ENCODE assay signal across 13 cellular contexts in genomic region chr1:19343617-19344350, GRCh38.
"Had no signal": no experiment of that assay in that cellular context is flagged by ENCODE, and none has a peak within 500 bp of the region (broad histone marks: within the 10 kb centered on the region; RNA-seq: fewer than 3 reads in every experiment).

No MANE protein-coding gene starts in this region.

- H3K4me3 ChIP-seq: cardiac muscle cell, heart right ventricle, left lung, prostate gland, testis, upper lobe of left lung had no signal

- H3K27ac ChIP-seq: epithelial cell of prostate, left lung, testis, upper lobe of left lung had no signal

- H3K9ac ChIP-seq: SK-N-SH had no signal

- H3K4me2 ChIP-seq: SK-N-SH had no signal

- DNase-seq: amniotic stem cell, left lung, T1000 had no signal

- H3K36me3 Mint-ChIP-seq: activated naive CD4-positive, alpha-beta T cell treated with anti-CD3 and anti-CD28 coated beads, Interleukin-2, amount 50 U/mL, for 72 hours had no signal

- H3K9me3 ChIP-seq: heart right ventricle, left lung, prostate gland, SK-N-SH, testis, upper lobe of left lung had no signal

- H3K9me3 Mint-ChIP-seq: activated naive CD4-positive, alpha-beta T cell treated with anti-CD3 and anti-CD28 coated beads, Interleukin-2, amount 50 U/mL, for 72 hours; mesothelial cell of epicardium had no signal

- H3K27ac Mint-ChIP-seq: activated CD8-positive, alpha-beta T cell treated with anti-CD3 and anti-CD28 coated beads, Interleukin-2, amount 10 ng/mL, durations not matched to agents 7 days and 5 days; mesothelial cell of epicardium had no signal

- H3K4me3 Mint-ChIP-seq: activated CD8-positive, alpha-beta T cell treated with anti-CD3 and anti-CD28 coated beads, Interleukin-2, amount 10 ng/mL, durations not matched to agents 7 days and 5 days; mesothelial cell of epicardium had no signal

- H3K27me3 ChIP-seq: cardiac muscle cell, heart right ventricle, left lung, testis, upper lobe of left lung had no signal
